Comparison of ENCODE assay signal across 18 cellular contexts in genomic region chr13:73449258-73449657, GRCh38.
A peak's percentile ranks its signal among the peaks of the same experiment; 100 is the strongest.
DNase-seq lines count a peak whose midpoint lies in the region; ATAC-seq, FAIRE-seq and TF ChIP-seq lines count a peak whose summit lies in the region.
"Had no signal": no experiment of that assay in that cellular context is flagged by ENCODE, and none has a peak within 500 bp of the region (broad histone marks: within the 10 kb centered on the region; RNA-seq: fewer than 3 reads in every experiment).

No MANE protein-coding gene starts in this region.

- 0 out of 2 replicates have a peak overlapping the region, but pooled peaks have one; percentile 3 for H3K27ac Mint-ChIP-seq in HFFc6
- H3K27ac Mint-ChIP-seq: B cell; CD4-positive, alpha-beta T cell had no signal

- ATAC-seq in GM19463 (IDR thresholded peaks at IDR 0.05; ENCODE audit: unreplicated experiment) (no peak), GM19395 (IDR thresholded peaks at IDR 0.05; ENCODE audit: unreplicated experiment) (no peak)
- ATAC-seq: Panc1 had no signal

- peaks cover 7% of the 10 kb centered on the region for H3K36me3 Mint-ChIP-seq in HFFc6 (ENCODE audit: low read depth)

- H3K9me3 Mint-ChIP-seq in HFFc6 = peaks cover 9% of the 10 kb centered on the region

- H3K4me3 ChIP-seq in small intestine (ENCODE audit: low read depth in 1 of 2, low read length in 2 of 2) = no peak overlapping the region
- H3K4me3 ChIP-seq: HAP-1 had no signal

- H3K4me1 Mint-ChIP-seq in HFFc6 (ENCODE audit: low read depth) = peaks cover 44% of the 10 kb centered on the region
- H3K4me1 Mint-ChIP-seq: B cell had no signal

- no peak for TF ChIP-seq CTCF in HFFc6 (IDR thresholded peaks at IDR 0.05)

- no peak for FAIRE-seq in small intestine (lab: Jason Lieb, UNC)

- no peaks in the 10 kb centered on the region for H3K27me3 ChIP-seq in small intestine (ENCODE audit: control insufficient read depth in 2 of 2, insufficient read depth in 2 of 2, low read length in 2 of 2)

- WGBS in small intestine, 3 donors = 20 to 57% (median 35%) methylated on average over 1 of the region's 1 CpG

- H3K27ac ChIP-seq in epithelial cell of prostate (peak overlapping the region; percentile 75), small intestine (ENCODE audit: low read depth in 1 of 2, low read length in 1 of 2) (no peak overlapping the region)

- no peaks in the 10 kb centered on the region; the same call in none of the 2 replicates for H3K27me3 Mint-ChIP-seq in HFFc6 (ENCODE audit: insufficient read depth)
- H3K27me3 Mint-ChIP-seq: B cell; CD4-positive, alpha-beta T cell had no signal

- no peaks in the 10 kb centered on the region for H3K36me3 ChIP-seq in small intestine (ENCODE audit: control insufficient read depth in 2 of 2, insufficient read depth in 2 of 2, low read length in 2 of 2)
- H3K36me3 ChIP-seq: HAP-1 had no signal

- H3K4me3 Mint-ChIP-seq in HFFc6 = no peak overlapping the region
- H3K4me3 Mint-ChIP-seq: B cell; CD4-positive, alpha-beta T cell had no signal

- DNase-seq in HFFc6 = peak; percentile 9
- peak; percentile 17 for DNase-seq in RKO (ENCODE audit: low spot score)
- peak; percentile 58 for DNase-seq in epithelial cell of prostate (ENCODE audit: low read depth, low spot score)
- DNase-seq in small intestine = peak; percentile 48
- DNase-seq in epidermal melanocyte (ENCODE audit: insufficient read length, low spot score) = no peak
- DNase-seq: CD4-positive, alpha-beta T cell; DMS53; KG1; NCI-H1436; NCI-H2029; NCI-H2171 treated with DMSO at 0.1 percent for 48 hours; NCI-H510A; SHP77 had no signal

- no peaks in the 10 kb centered on the region for H3K4me1 ChIP-seq in small intestine (ENCODE audit: control insufficient read depth in 2 of 2, insufficient read depth in 1 of 2, low read depth in 1 of 2, low read length in 1 of 2)
- H3K4me1 ChIP-seq: HAP-1 had no signal

- no peaks in the 10 kb centered on the region for H3K9me3 ChIP-seq in small intestine (ENCODE audit: control insufficient read depth, low read depth)
- H3K9me3 ChIP-seq: HAP-1 had no signal
